ENCODE assay signal across 8 cellular contexts in genomic region chr14:57389646-57390036, GRCh38. TPM values are rescaled to one million over a fixed set of nuclear protein-coding genes. Genes with fewer than 3 reads are reported as not detected.
A peak's percentile ranks its signal among the peaks of the same experiment; 100 is the strongest.
DNase-seq lines count a peak whose midpoint lies in the region; ATAC-seq, FAIRE-seq and TF ChIP-seq lines count a peak whose summit lies in the region.

No MANE protein-coding gene starts in this region.

- H4K20me1 ChIP-seq in GM23248 (ENCODE audit: insufficient read depth) (no peaks in the 10 kb centered on the region; the same call in 1 of the 2 replicates), endothelial cell of umbilical vein (replicated peaks; ENCODE audit: control insufficient read depth, extremely low read depth, insufficient read depth, low read length) (peaks cover 3% of the 10 kb centered on the region), osteoblast (ENCODE audit: insufficient read depth, low read length) (peaks cover 17% of the 10 kb centered on the region)

- in situ Hi-C loops in GM23248 (cut with MboI) = no loop called here
- in situ Hi-C loops in Panc1 (cut with HindIII; ENCODE audit: low pct_unique_long_range_greater_than_20kb, low sequenced_read_pairs) = no loop called here

- BruUV-seq in Panc1 (replicated peaks; lab: Mats Ljungman, UMichigan) = TSS peak; percentile 71
- BruUV-seq in endothelial cell of umbilical vein (replicated peaks; lab: Mats Ljungman, UMichigan) = TSS peak; percentile 72

- H3K79me2 ChIP-seq in GM23248 (ENCODE audit: insufficient read depth) (peaks cover 40% of the 10 kb centered on the region), endothelial cell of umbilical vein (ENCODE audit: control insufficient read depth, insufficient read depth, low read length) (peaks cover 39% of the 10 kb centered on the region), osteoblast (ENCODE audit: insufficient read depth, low read length) (peaks cover 43% of the 10 kb centered on the region)

- ATAC-seq in CD8-positive, alpha-beta T cell = no peak
- ATAC-seq in Panc1 (no peak), HG03354 (IDR thresholded peaks at IDR 0.05; ENCODE audit: poor library complexity, severe bottlenecking, unreplicated experiment) (no peak), GM18498 (IDR thresholded peaks at IDR 0.05; ENCODE audit: unreplicated experiment) (no peak)

- peak overlapping the region; percentile 94 for H3K27ac Mint-ChIP-seq in CD8-positive, alpha-beta T cell

- H2AFZ ChIP-seq in GM23248 (peak overlapping the region; percentile 98), endothelial cell of umbilical vein (ENCODE audit: low read depth, low read length) (peak overlapping the region; percentile 83), osteoblast (ENCODE audit: low read length) (peak overlapping the region; percentile 97)

- dilution Hi-C loops in endothelial cell of umbilical vein (cut with MboI; ENCODE audit: extremely low pct_ligation_motif_present, low sequenced_read_pairs) = no loop called here

- H3K36me3 Mint-ChIP-seq in CD8-positive, alpha-beta T cell = peaks cover 21% of the 10 kb centered on the region

- no peaks in the 10 kb centered on the region for H3K9me1 ChIP-seq in endothelial cell of umbilical vein (replicated peaks; ENCODE audit: control insufficient read depth, extremely low read depth, insufficient read depth, low read length)

- DNase-seq in CD8-positive, alpha-beta T cell = peak in 1 of 7 experiments; percentile 2
- DNase-seq in GM23248 (no peak), Panc1 (ENCODE audit: low read depth, low spot score) (no peak), endothelial cell of umbilical vein (ENCODE audit: low read depth, low spot score) (no peak), osteoblast (ENCODE audit: insufficient read length, low spot score, missing footprints) (no peak), H4 (ENCODE audit: low spot score) (no peak)

- no peaks in the 10 kb centered on the region for H3F3A ChIP-seq in GM23248 (ENCODE audit: insufficient read depth)

- no peak for FAIRE-seq in endothelial cell of umbilical vein (lab: Jason Lieb, UNC)

- no peaks in the 10 kb centered on the region for H3K36me3 ChIP-seq in CD8-positive, alpha-beta T cell (ENCODE audit: insufficient read depth, low read length)
- H3K36me3 ChIP-seq in GM23248 (ENCODE audit: low read depth) (no peaks in the 10 kb centered on the region), Panc1 (ENCODE audit: control insufficient read depth, insufficient read depth, low read length) (peaks cover 5% of the 10 kb centered on the region; the same call in 1 of the 2 replicates), endothelial cell of umbilical vein (ENCODE audit: control insufficient read depth in 2 of 2, extremely low read depth in 1 of 2, insufficient read depth in 2 of 2, low read length in 2 of 2) (peaks cover 0 to 2% of the 10 kb centered on the region in 2 experiments), osteoblast (ENCODE audit: insufficient read depth, low read length) (no peaks in the 10 kb centered on the region)

- POLR2A ChIA-PET in CD8-positive, alpha-beta T cell (lab: Charles Lee) = interaction anchor here (0.5 to 3.4 kb wide), 7 partner anchors 8 to 1805 kb away, joined by 3 to 19 read pairs (median 6); partner anchors contain the start of genes AP5M1, EXOC5, PELI2 and TMEM260
- POLR2A ChIA-PET in Panc1 (lab: Charles Lee) (no interaction called here), endothelial cell of umbilical vein (lab: Charles Lee) (no interaction called here)

- H3K27me3 Mint-ChIP-seq in CD8-positive, alpha-beta T cell (ENCODE audit: low read depth) = no peaks in the 10 kb centered on the region

- peak overlapping the region; percentile 46 for H3K4me3 ChIP-seq in CD8-positive, alpha-beta T cell (ENCODE audit: low read depth, low read length)
- H3K4me3 ChIP-seq in GM23248 (peak overlapping the region; percentile 82), Panc1 (ENCODE audit: low read depth in 2 of 2, low read length in 2 of 2) (peak overlapping the region; percentile 71 to 76), endothelial cell of umbilical vein (replicated peaks in 1 of 3; ENCODE audit: insufficient read depth in 1 of 3, low read depth in 1 of 3, low read length in 3 of 3) (peak overlapping the region; percentile 36 to 95 (median 94)), osteoblast (ENCODE audit: insufficient read depth, low read length) (peak overlapping the region; percentile 86)

- intact Hi-C loops in CD8-positive, alpha-beta T cell (cut with DNase I, micrococcal nuclease) = loop anchor here (1.0 to 10.0 kb wide), 12 partner anchors 121 to 1812 kb away; partner anchors contain the start of genes AP5M1 (in 2 of the 2), DAAM1 (in 2 of the 2), EXOC5 (in 2 of the 2) and PELI2 (in 2 of the 2)
- intact Hi-C loops in Panc1 (cut with micrococcal nuclease; ENCODE audit: unreplicated experiment) = no loop called here
- intact Hi-C loops in endothelial cell of umbilical vein (cut with micrococcal nuclease) = loop anchor here (1.0 to 10.0 kb wide), 6 partner anchors 7 to 815 kb away; partner anchors contain the start of genes AP5M1, EXOC5 and TMEM260

- peaks cover 41% of the 10 kb centered on the region for H3K4me1 Mint-ChIP-seq in CD8-positive, alpha-beta T cell (ENCODE audit: low read depth)

- no peaks in the 10 kb centered on the region for H3K9me3 ChIP-seq in CD8-positive, alpha-beta T cell (ENCODE audit: low read length)
- H3K9me3 ChIP-seq in GM23248 (ENCODE audit: low read depth) = no peaks in the 10 kb centered on the region
- H3K9me3 ChIP-seq in Panc1 (ENCODE audit: control insufficient read depth, insufficient read depth, low read depth, low read length) = no peaks in the 10 kb centered on the region
- H3K9me3 ChIP-seq in endothelial cell of umbilical vein (replicated peaks; ENCODE audit: control insufficient read depth, insufficient read depth, low read length) = no peaks in the 10 kb centered on the region
- H3K9me3 ChIP-seq in osteoblast (ENCODE audit: low read depth, low read length) = no peaks in the 10 kb centered on the region

- WGBS in GM23248 (ENCODE audit: low coverage in 1 of 2, low lambda C conversion rate in 2 of 2, missing lambda C conversion rate in 2 of 2), 2 experiments = 36 to 38% methylated on average over 5 of the region's 5 CpGs

- peak overlapping the region; percentile 90 for H3K4me2 ChIP-seq in GM23248 (ENCODE audit: unreplicated experiment)
- H3K4me2 ChIP-seq in endothelial cell of umbilical vein (ENCODE audit: insufficient read depth, low read length) = peak overlapping the region; percentile 62
- H3K4me2 ChIP-seq in osteoblast (ENCODE audit: insufficient read depth, low read length) = peak overlapping the region; percentile 92

- CTCF ChIA-PET in CD8-positive, alpha-beta T cell (lab: Charles Lee) = interaction anchor here (1.3 to 1.4 kb wide), 2 partner anchors 12 to 120 kb away, joined by 3 to 4 read pairs; no protein-coding TSS in a partner anchor
- CTCF ChIA-PET in Panc1 (lab: Charles Lee) (no interaction called here), endothelial cell of umbilical vein (lab: Charles Lee) (interaction anchor here (0.9 to 2.6 kb wide), 6 partner anchors 8 to 121 kb away, joined by 3 to 11 read pairs (median 4); partner anchors contain the start of genes AP5M1 and EXOC5)

- H3K4me1 ChIP-seq in CD8-positive, alpha-beta T cell (ENCODE audit: insufficient read depth, low read length) = peaks cover 27% of the 10 kb centered on the region
- H3K4me1 ChIP-seq in GM23248 (ENCODE audit: insufficient read depth) (peaks cover 24% of the 10 kb centered on the region), Panc1 (ENCODE audit: control insufficient read depth, insufficient read depth, low read length) (peaks cover 8% of the 10 kb centered on the region; the same call in 1 of the 2 replicates), endothelial cell of umbilical vein (ENCODE audit: control insufficient read depth, extremely low read depth, insufficient read depth, low read length) (peaks cover 20% of the 10 kb centered on the region), osteoblast (ENCODE audit: insufficient read depth, low read length) (peaks cover 6% of the 10 kb centered on the region)

- peak overlapping the region; percentile 48 for H3K27ac ChIP-seq in CD8-positive, alpha-beta T cell (ENCODE audit: low read depth, low read length)
- peak overlapping the region; percentile 55 for H3K27ac ChIP-seq in GM23248
- peak overlapping the region; percentile 90 for H3K27ac ChIP-seq in Panc1 (ENCODE audit: low read length)
- H3K27ac ChIP-seq in endothelial cell of umbilical vein (ENCODE audit: insufficient read depth, low read depth, low read length) = peak overlapping the region; percentile 35
- H3K27ac ChIP-seq in osteoblast (ENCODE audit: low read depth, low read length) = peak overlapping the region; percentile 56

- no peak for TF ChIP-seq CTCF in CD8-positive, alpha-beta T cell (IDR thresholded peaks at IDR 0.05)
- no peak for TF ChIP-seq CTCF in Panc1 (IDR thresholded peaks at IDR 0.05)
- no peak for TF ChIP-seq CTCF in endothelial cell of umbilical vein (IDR thresholded peaks at IDR 0.05; ENCODE audit: extremely low read depth in 1 of 2, insufficient read depth in 1 of 2, low read depth in 1 of 2, low read length in 2 of 2)
- no peak for TF ChIP-seq CTCF in osteoblast (IDR thresholded peaks at IDR 0.05; ENCODE audit: extremely low read depth, low read depth, low read length)

- peak overlapping the region; percentile 94 for H3K4me3 Mint-ChIP-seq in CD8-positive, alpha-beta T cell

- no peaks in the 10 kb centered on the region for H3K9me2 ChIP-seq in GM23248 (ENCODE audit: insufficient read depth)

- TF ChIP-seq POLR2A in endothelial cell of umbilical vein (IDR thresholded peaks at IDR 0.05; ENCODE audit: low read depth, low read length) = no peak

- no peaks in the 10 kb centered on the region for H3K27me3 ChIP-seq in CD8-positive, alpha-beta T cell (ENCODE audit: insufficient read depth, low read length)
- H3K27me3 ChIP-seq in GM23248 (replicated peaks; ENCODE audit: insufficient read depth) (no peaks in the 10 kb centered on the region), Panc1 (ENCODE audit: control insufficient read depth, insufficient read depth, low read length) (no peaks in the 10 kb centered on the region), endothelial cell of umbilical vein (ENCODE audit: control insufficient read depth in 2 of 2, insufficient read depth in 2 of 2, low read length in 2 of 2) (no peaks in the 10 kb centered on the region), osteoblast (ENCODE audit: insufficient read depth, low read length) (no peaks in the 10 kb centered on the region)

- H3K9ac ChIP-seq in GM23248 (peak overlapping the region; percentile 82), endothelial cell of umbilical vein (replicated peaks; ENCODE audit: extremely low read depth, insufficient read depth, low read length) (peak overlapping the region; percentile 62)

- H3K9me3 Mint-ChIP-seq in CD8-positive, alpha-beta T cell = no peaks in the 10 kb centered on the region

RNA-seq across cellular contexts. Expression of gene NAA30, which starts 0.7 kb away (rescaled TPM):
- total RNA-seq in CD8-positive, alpha-beta T cell = 10 to 100 TPM; 26.4 to 31.2 TPM
- 23.9 and 30.0 TPM in 2 replicates for total RNA-seq in GM23248 (2014; rRNA removed; shearing (Covaris generic))
- polyA plus RNA-seq in GM23248 (2016; fragmentation: Nextera tagmentation; extraction: Ambion mirVana) (14.3 and 17.2 TPM in 2 replicates), endothelial cell of umbilical vein (4.8 and 5.4 TPM in 2 replicates)
- total RNA-seq in Panc1 (2021; ENCODE audit: unreplicated experiment) (13.1 TPM), endothelial cell of umbilical vein (21.8 and 22.1 TPM in 2 replicates), osteoblast (19.5 and 21.8 TPM in 2 replicates)
- 6.6 TPM for polyA plus RNA-seq in Panc1 (2012; ENCODE audit: insufficient read length)
- 6.0 and 6.8 TPM in 2 replicates for polyA plus RNA-seq in endothelial cell of umbilical vein (2011; cell fraction: cytosol; rRNA removed)
- polyA plus RNA-seq in endothelial cell of umbilical vein (2011; cell fraction: nucleus; rRNA removed) = 5.8 and 6.3 TPM in 2 replicates
- 13.9 and 20.8 TPM in 2 replicates for polyA plus RNA-seq in endothelial cell of umbilical vein (2012)
- 29.1 and 30.5 TPM in 2 replicates for polyA minus RNA-seq in endothelial cell of umbilical vein
- polyA minus RNA-seq in endothelial cell of umbilical vein (2011; cell fraction: cytosol; rRNA and poly(A)+ RNA removed) = 12.7 TPM
- polyA minus RNA-seq in endothelial cell of umbilical vein (2011; cell fraction: nucleus; rRNA and poly(A)+ RNA removed) = 13.0 and 21.2 TPM in 2 replicates
- total RNA-seq in H4 (2014; rRNA removed; shearing (Covaris generic)) = 15.7 and 23.0 TPM in 2 replicates

Comparison
In these comparisons a context has a peak if more than half of its experiments do, and no peak if none do; other contexts are left out.
1. H3K27ac ChIP-seq: peak in every context shown above with its lines; median percentile 90 in Panc1; 56 in osteoblast; 55 in GM23248; 48 in CD8-positive, alpha-beta T cell; 35 in endothelial cell of umbilical vein.